ENCODE assay signal across 26 cellular contexts in genomic region chr11:92527467-92527866, GRCh38.
DNase-seq lines count a peak whose midpoint lies in the region; ATAC-seq, FAIRE-seq and TF ChIP-seq lines count a peak whose summit lies in the region.
"Had no signal": no experiment of that assay in that cellular context is flagged by ENCODE, and none has a peak within 500 bp of the region (broad histone marks: within the 10 kb centered on the region; RNA-seq: fewer than 3 reads in every experiment).

No MANE protein-coding gene starts in this region.

- POLR2A ChIA-PET in MCF 10A (lab: Yijun Ruan, JAX): no interaction called here

- no peaks in the 10 kb centered on the region for H3K36me3 ChIP-seq in mammary epithelial cell (ENCODE audit: insufficient read depth, low read length)
- no peaks in the 10 kb centered on the region for H3K36me3 ChIP-seq in astrocyte (ENCODE audit: insufficient read depth, low read length)
- H3K36me3 ChIP-seq in uterus: no peaks in the 10 kb centered on the region
- H3K36me3 ChIP-seq: left lung, Peyer's patch, suprapubic skin had no signal

- H3K27ac ChIP-seq in mammary epithelial cell (ENCODE audit: insufficient read depth, low read depth, low read length) (no peak overlapping the region), astrocyte (ENCODE audit: low read depth, low read length) (peak overlapping the region; percentile 16), foreskin keratinocyte (no peak overlapping the region), uterus (no peak overlapping the region)
- H3K27ac ChIP-seq: Peyer's patch, suprapubic skin had no signal

- CTCF ChIA-PET in MCF 10A (lab: Yijun Ruan, JAX) (interaction anchor here (0.5 to 1.7 kb wide), 5 partner anchors 9 to 1976 kb away, joined by 3 to 4 read pairs (median 3); no protein-coding TSS in a partner anchor), mammary epithelial cell (lab: Charles Lee; ENCODE audit: low non-redundant PET) (no interaction called here)

- peak overlapping the region; percentile 25 for H3K4me3 Mint-ChIP-seq in MCF 10A (ENCODE audit: unreplicated experiment)
- H3K4me3 Mint-ChIP-seq in astrocyte (ENCODE audit: unreplicated experiment): no peak overlapping the region
- H3K4me3 Mint-ChIP-seq: activated naive CD8-positive, alpha-beta T cell treated with anti-CD3 and anti-CD28 coated beads for 36 hours; B cell; dendritic cell treated with granulocyte-macrophage colony-stimulating factor and Interleukin-4, amounts not matched to agents 40 ng/mL and 50 ng/mL, for 4 days; natural killer cell treated with Interleukin-12 subunit alpha and Interleukin-12 subunit beta and Interleukin-15 and Interleukin-18, amount 100 ng/mL, for 72 hours had no signal

- BruUV-seq in MCF 10A (replicated peaks; lab: Mats Ljungman, UMichigan) (no TSS peak), mammary epithelial cell (replicated peaks; lab: Mats Ljungman, UMichigan) (no TSS peak)

- H3K36me3 Mint-ChIP-seq in MCF 10A (ENCODE audit: insufficient read depth, unreplicated experiment) (no peaks in the 10 kb centered on the region), astrocyte (ENCODE audit: low read depth, unreplicated experiment) (peaks cover 2% of the 10 kb centered on the region)
- H3K36me3 Mint-ChIP-seq: activated naive CD8-positive, alpha-beta T cell treated with anti-CD3 and anti-CD28 coated beads for 36 hours; natural killer cell treated with Interleukin-12 subunit alpha and Interleukin-12 subunit beta and Interleukin-15 and Interleukin-18, amount 100 ng/mL, for 72 hours had no signal

- H3K79me2 ChIP-seq in mammary epithelial cell (ENCODE audit: insufficient read depth, low read length) (no peaks in the 10 kb centered on the region), astrocyte (ENCODE audit: insufficient read depth, low read length) (no peaks in the 10 kb centered on the region)

- H4K20me1 ChIP-seq in mammary epithelial cell (ENCODE audit: insufficient read depth, low read length): no peaks in the 10 kb centered on the region
- no peaks in the 10 kb centered on the region for H4K20me1 ChIP-seq in astrocyte (ENCODE audit: insufficient read depth, low read length)

- peak; percentile 3 for DNase-seq in MCF 10A (ENCODE audit: unreplicated experiment)
- DNase-seq in mammary epithelial cell: no peak
- peak; percentile 28 for DNase-seq in astrocyte (ENCODE audit: low read depth)
- peak in 1 of 2 donors; percentile 1 for DNase-seq in foreskin keratinocyte
- no peak for DNase-seq in activated CD4-positive, alpha-beta T cell treated with anti-CD3 and anti-CD28 coated beads for 4 hours
- DNase-seq in iPS-NIHi11 (ENCODE audit: low spot score): no peak
- no peak for DNase-seq in amygdala (lab: John Stamatoyannopoulos, UW)
- no peak for DNase-seq in uterus
- DNase-seq: 8988T; activated CD4-positive, alpha-beta T cell treated with anti-CD3 and anti-CD28 coated beads for 48 hours; activated naive CD8-positive, alpha-beta T cell treated with anti-CD3 and anti-CD28 coated beads for 36 hours; foreskin fibroblast; KG1; left lung; midbrain; NCI-H1930; NCI-H226; Peyer's patch had no signal

- H3K27me3 ChIP-seq in mammary epithelial cell (ENCODE audit: insufficient read depth, low read length) (no peaks in the 10 kb centered on the region), astrocyte (ENCODE audit: insufficient read depth, low read length) (no peaks in the 10 kb centered on the region), foreskin keratinocyte (no peaks in the 10 kb centered on the region), uterus (no peaks in the 10 kb centered on the region)
- H3K27me3 ChIP-seq: left lung, Peyer's patch, suprapubic skin had no signal

- TF ChIP-seq CTCF in MCF 10A (IDR thresholded peaks at IDR 0.05; ENCODE audit: unreplicated experiment) (no peak), mammary epithelial cell (conservative IDR thresholded peaks at IDR 0.05 in 1 of 2, IDR thresholded peaks at IDR 0.05 in 1 of 2; ENCODE audit: extremely low read depth in 1 of 2, insufficient read depth in 1 of 2, low read depth in 1 of 2, low read length in 2 of 2) (peak in 1 of 2 donors; percentile 7), astrocyte (IDR thresholded peaks at IDR 0.05; ENCODE audit: insufficient read depth, low read depth, low read length) (peak; percentile 9), foreskin keratinocyte (conservative IDR thresholded peaks at IDR 0.05) (peak; percentile 29), uterus (IDR thresholded peaks at IDR 0.05) (no peak)

- no peak overlapping the region for H2AFZ ChIP-seq in mammary epithelial cell (ENCODE audit: low read depth, low read length)
- no peak overlapping the region for H2AFZ ChIP-seq in astrocyte (ENCODE audit: low read depth, low read length)

- peak overlapping the region; percentile 10 for H3K27ac Mint-ChIP-seq in MCF 10A (ENCODE audit: low read depth, unreplicated experiment)
- H3K27ac Mint-ChIP-seq in astrocyte (ENCODE audit: unreplicated experiment): no peak overlapping the region
- H3K27ac Mint-ChIP-seq: activated naive CD8-positive, alpha-beta T cell treated with anti-CD3 and anti-CD28 coated beads for 36 hours; B cell; dendritic cell treated with granulocyte-macrophage colony-stimulating factor and Interleukin-4, amounts not matched to agents 40 ng/mL and 50 ng/mL, for 4 days; natural killer cell treated with Interleukin-12 subunit alpha and Interleukin-12 subunit beta and Interleukin-15 and Interleukin-18, amount 100 ng/mL, for 72 hours had no signal

- intact Hi-C loops in MCF 10A (cut with micrococcal nuclease) (no loop called here), mammary epithelial cell (cut with micrococcal nuclease) (no loop called here), uterus (cut with DNase I; ENCODE audit: low total_unique reads) (no loop called here)

- H3K9me3 ChIP-seq in mammary epithelial cell (replicated peaks; ENCODE audit: insufficient read depth, low read length) (no peaks in the 10 kb centered on the region), astrocyte (ENCODE audit: insufficient read depth, low read depth, low read length) (no peaks in the 10 kb centered on the region), uterus (no peaks in the 10 kb centered on the region)
- H3K9me3 ChIP-seq: left lung, Peyer's patch, suprapubic skin had no signal

- dilution Hi-C loops in mammary epithelial cell (cut with HindIII; ENCODE audit: low sequenced_read_pairs): no loop called here

- no peak overlapping the region for H3K4me2 ChIP-seq in mammary epithelial cell (ENCODE audit: insufficient read depth, low read depth, low read length)
- H3K4me2 ChIP-seq in astrocyte (ENCODE audit: low read length): peak overlapping the region; percentile 45

- H3K4me1 ChIP-seq in mammary epithelial cell (ENCODE audit: insufficient read depth, low read length) (no peaks in the 10 kb centered on the region), astrocyte (ENCODE audit: insufficient read depth, low read length) (no peaks in the 10 kb centered on the region), foreskin keratinocyte (no peaks in the 10 kb centered on the region), uterus (no peaks in the 10 kb centered on the region)
- H3K4me1 ChIP-seq: left lung, Peyer's patch, suprapubic skin had no signal

- no peak for ATAC-seq in foreskin keratinocyte
- ATAC-seq: left lung; natural killer cell treated with Interleukin-12 subunit alpha and Interleukin-12 subunit beta and Interleukin-15 and Interleukin-18, amount 100 ng/mL, for 72 hours had no signal

- in situ Hi-C loops in mammary epithelial cell (cut with MboI; ENCODE audit: low sequenced_read_pairs in 2 of 2): no loop called here

- H3K27me3 Mint-ChIP-seq in MCF 10A (ENCODE audit: insufficient read depth, unreplicated experiment) (no peaks in the 10 kb centered on the region), astrocyte (ENCODE audit: low read depth, unreplicated experiment) (no peaks in the 10 kb centered on the region)
- H3K27me3 Mint-ChIP-seq: activated naive CD8-positive, alpha-beta T cell treated with anti-CD3 and anti-CD28 coated beads for 36 hours; B cell; dendritic cell treated with granulocyte-macrophage colony-stimulating factor and Interleukin-4, amounts not matched to agents 40 ng/mL and 50 ng/mL, for 4 days; natural killer cell treated with Interleukin-12 subunit alpha and Interleukin-12 subunit beta and Interleukin-15 and Interleukin-18, amount 100 ng/mL, for 72 hours had no signal

- H3K4me3 ChIP-seq in mammary epithelial cell (replicated peaks in 1 of 3; ENCODE audit: insufficient read depth in 1 of 3, low read depth in 2 of 3, low read length in 3 of 3) (no peak overlapping the region), astrocyte (ENCODE audit: insufficient read depth, low read depth, low read length) (no peak overlapping the region), uterus (no peak overlapping the region)
- H3K4me3 ChIP-seq: left lung, Peyer's patch, suprapubic skin had no signal

- no peaks in the 10 kb centered on the region for H3K9me3 Mint-ChIP-seq in MCF 10A (ENCODE audit: unreplicated experiment)
- H3K9me3 Mint-ChIP-seq in astrocyte (ENCODE audit: unreplicated experiment): no peaks in the 10 kb centered on the region
- H3K9me3 Mint-ChIP-seq: dendritic cell treated with granulocyte-macrophage colony-stimulating factor and Interleukin-4, amounts not matched to agents 40 ng/mL and 50 ng/mL, for 4 days had no signal

- TF ChIP-seq POLR2A in uterus (IDR thresholded peaks at IDR 0.05): no peak

- no peak overlapping the region for H3K9ac ChIP-seq in mammary epithelial cell (ENCODE audit: insufficient read depth, low read length)
- no peak overlapping the region for H3K9ac ChIP-seq in astrocyte (ENCODE audit: low read length)

- no peak for FAIRE-seq in astrocyte (lab: Jason Lieb, UNC)
- FAIRE-seq: bronchial epithelial cell, endothelial cell of umbilical vein, GM19239, HTR-8/SVneo had no signal

- H3K4me1 Mint-ChIP-seq in MCF 10A (ENCODE audit: insufficient read depth, unreplicated experiment) (peaks cover 9% of the 10 kb centered on the region), astrocyte (ENCODE audit: low read depth, unreplicated experiment) (peaks cover 10% of the 10 kb centered on the region)
- H3K4me1 Mint-ChIP-seq: activated naive CD8-positive, alpha-beta T cell treated with anti-CD3 and anti-CD28 coated beads for 36 hours; B cell had no signal

Comparison
In these comparisons a context has a peak if more than half of its experiments do, and no peak if none do; other contexts are left out.
1. DNase-seq: peak in MCF 10A (single experiment) and astrocyte (single experiment); none in mammary epithelial cell (single experiment), activated CD4-positive, alpha-beta T cell treated with anti-CD3 and anti-CD28 coated beads for 4 hours (0 of 2), iPS-NIHi11 (single experiment), amygdala (0 of 56) and uterus (0 of 2).
2. CTCF ChIP-seq: peak in astrocyte (single experiment) and foreskin keratinocyte (single experiment); none in MCF 10A (single experiment) and uterus (0 of 4).